22 cellular contexts compared by ENCODE assay signal in genomic region chr4:127224556-127224955, GRCh38.
"Had no signal": no experiment of that assay in that cellular context is flagged by ENCODE, and none has a peak within 500 bp of the region (broad histone marks: within the 10 kb centered on the region; RNA-seq: fewer than 3 reads in every experiment).

No MANE protein-coding gene starts in this region.

- H3K27ac ChIP-seq: RWPE1 had no signal

- FAIRE-seq: astrocyte, TTC549 had no signal

- DNase-seq: activated CD4-positive, alpha-beta memory T cell treated with anti-CD3 and anti-CD28 coated beads for 36 hours; activated CD4-positive, alpha-beta T cell treated with anti-CD3 and anti-CD28 coated beads, Interleukin-2, amount 10 ng/mL, durations not matched to agents 7 days and 5 days; activated CD4-positive, CD25-positive, alpha-beta regulatory T cell; activated CD8-positive, alpha-beta memory T cell treated with anti-CD3 and anti-CD28 coated beads for 24 hours; activated gamma-delta T cell; activated naive CD4-positive, alpha-beta T cell treated with anti-CD3 and anti-CD28 coated beads for 36 hours; activated T-cell treated with anti-CD3 and anti-CD28 coated beads, Interleukin-2, amount 50 U/mL, for 4 hours; amygdala; KG1; NCI-H1092; NCI-H1417; NCI-H1930; NCI-H510A treated with DMSO at 0.1 percent for 48 hours; NCI-H748 treated with DMSO at 0.1 percent for 48 hours; OCI-M1; Right ventricle myocardium superior; T-helper 2 cell; T1000 had no signal

- ATAC-seq: activated T-cell treated with anti-CD3 and anti-CD28 coated beads, Interleukin-2, amount 50 U/mL, for 4 hours; Panc1 had no signal
